In the genomic region with DNA sequence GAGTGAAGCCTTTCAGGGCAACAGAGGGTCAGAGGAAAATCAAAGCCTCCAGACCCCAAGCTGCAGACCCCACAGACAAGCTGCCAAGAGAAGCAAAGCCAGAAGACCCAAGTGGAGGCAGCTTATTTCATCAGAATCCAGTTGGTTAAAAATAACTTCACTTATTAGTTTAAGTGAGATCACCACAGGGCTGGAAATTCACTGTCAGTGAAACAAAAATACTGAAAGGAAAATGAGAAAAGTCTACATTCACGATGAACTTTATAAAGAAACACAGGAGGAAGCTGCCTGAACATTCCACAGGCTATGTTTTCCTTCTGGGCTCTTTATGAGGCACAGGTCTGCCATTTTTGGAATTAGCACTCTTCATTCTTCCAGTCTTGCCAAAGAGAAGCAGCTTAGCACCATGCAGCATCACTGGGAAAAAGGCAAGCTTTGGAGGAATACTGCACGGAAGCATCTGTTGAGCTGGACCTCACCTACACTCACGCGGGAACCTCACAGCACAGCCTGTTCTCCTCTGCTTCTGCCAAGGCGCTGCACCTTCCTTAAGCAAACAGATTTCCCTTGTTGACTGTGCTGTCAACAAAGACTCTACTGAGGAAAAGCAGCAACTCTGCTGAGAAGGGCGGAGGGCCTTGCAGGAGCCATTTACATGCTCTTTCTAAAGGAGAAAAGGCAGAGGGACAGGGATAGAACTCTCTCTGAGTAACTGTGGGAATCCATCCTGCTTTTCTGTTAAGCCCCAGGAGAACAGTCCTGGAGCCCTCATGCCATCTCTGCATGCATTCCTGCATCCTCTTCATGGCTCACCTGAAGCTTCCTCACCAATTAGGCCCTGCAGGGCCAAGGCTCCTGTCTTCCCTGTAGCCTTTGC, we compare ENCODE assay signal across 1 cellular context.
TF ChIP-seq lines count a peak whose summit lies in the region.

No MANE protein-coding gene starts in this region.

TF ChIP-seq in endothelial cell of umbilical vein, 7 proteins besides CTCF, POLR2A, EP300 and RAD21 (continued from another document):
- TF ChIP-seq, protein P1, sequence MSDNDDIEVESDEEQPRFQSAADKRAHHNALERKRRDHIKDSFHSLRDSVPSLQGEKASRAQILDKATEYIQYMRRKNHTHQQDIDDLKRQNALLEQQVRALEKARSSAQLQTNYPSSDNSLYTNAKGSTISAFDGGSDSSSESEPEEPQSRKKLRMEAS (IDR thresholded peaks at IDR 0.05; ENCODE audit: insufficient read depth, insufficient read length): no peak
- TF ChIP-seq FOS (IDR thresholded peaks at IDR 0.05; ENCODE audit: borderline replicate concordance, insufficient read depth, low read length) (no peak), MYC (IDR thresholded peaks at IDR 0.05; ENCODE audit: low read depth, low read length) (no peak)
TF ChIP-seq in endothelial cell of umbilical vein: peak in this region for 0.
